11 cellular contexts compared by ENCODE assay signal in genomic region chr3:9361691-9362388, GRCh38. TPM values are rescaled to one million over a fixed set of nuclear protein-coding genes. Genes with fewer than 3 reads are reported as not detected.
DNase-seq lines count a peak whose midpoint lies in the region; ATAC-seq and TF ChIP-seq lines count a peak whose summit lies in the region.
"Had no signal": no experiment of that assay in that cellular context is flagged by ENCODE, and none has a peak within 500 bp of the region (broad histone marks: within the 10 kb centered on the region; RNA-seq: fewer than 3 reads in every experiment).

No MANE protein-coding gene starts in this region.

- H3K4me3 Mint-ChIP-seq in activated CD4-positive, alpha-beta T cell treated with anti-CD3 and anti-CD28 coated beads, Interleukin-2, amount 10 ng/mL, durations not matched to agents 24 days and 14 days: peak overlapping the region; percentile 92

- peaks cover 19% of the 10 kb centered on the region for H3K4me1 Mint-ChIP-seq in activated CD4-positive, alpha-beta T cell treated with anti-CD3 and anti-CD28 coated beads, Interleukin-2, amount 10 ng/mL, durations not matched to agents 24 days and 14 days

- H3K27me3 ChIP-seq in SJCRH30 (no peaks in the 10 kb centered on the region), esophagus squamous epithelium (no peaks in the 10 kb centered on the region), skeletal muscle satellite cell (ENCODE audit: control insufficient read depth, insufficient read depth, low read length) (no peaks in the 10 kb centered on the region)

- no peak for DNase-seq in activated CD4-positive, alpha-beta T cell treated with anti-CD3 and anti-CD28 coated beads, Interleukin-2, amount 10 ng/mL, durations not matched to agents 24 days and 14 days
- no peak for DNase-seq in activated CD4-positive, alpha-beta T cell treated with anti-CD3 and anti-CD28 coated beads for 4 hours
- DNase-seq in SJCRH30: no peak
- no peak for DNase-seq in esophagus squamous epithelium (lab: John Stamatoyannopoulos, UW)
- DNase-seq in NOMO-1 treated with dmso at 0.1 percent for 144 hours (lab: John Stamatoyannopoulos, UW; ENCODE audit: unreplicated experiment): no peak
- DNase-seq in omental fat pad (ENCODE audit: low spot score): no peak
- DNase-seq: ACHN; NCI-H774; stimulated activated CD4-positive, alpha-beta T cell treated with anti-CD3 and anti-CD28 coated beads, Interleukin-2, amount 100 ng/mL, for 48 hours had no signal

- H3K4me1 ChIP-seq in SJCRH30: peaks cover 10% of the 10 kb centered on the region
- peaks cover 0 to 22% (median 17%) of the 10 kb centered on the region in 3 donors for H3K4me1 ChIP-seq in esophagus squamous epithelium
- H3K4me1 ChIP-seq in skeletal muscle satellite cell (ENCODE audit: control insufficient read depth, insufficient read depth, low read length): peaks cover 8% of the 10 kb centered on the region

- TF ChIP-seq CTCF in esophagus squamous epithelium (IDR thresholded peaks at IDR 0.05): no peak
- TF ChIP-seq CTCF in omental fat pad (IDR thresholded peaks at IDR 0.05): no peak

- no peak for TF ChIP-seq POLR2A in esophagus squamous epithelium (IDR thresholded peaks at IDR 0.05)

- WGBS in esophagus squamous epithelium, 2 donors: 77 to 95% methylated on average over 4 to 5 of the region's 5 CpGs

- no peak overlapping the region for H3K27ac Mint-ChIP-seq in activated CD4-positive, alpha-beta T cell treated with anti-CD3 and anti-CD28 coated beads, Interleukin-2, amount 10 ng/mL, durations not matched to agents 24 days and 14 days

- H3K9me3 ChIP-seq in SJCRH30 (replicated peaks) (no peaks in the 10 kb centered on the region), esophagus squamous epithelium (no peaks in the 10 kb centered on the region), skeletal muscle satellite cell (replicated peaks; ENCODE audit: low read length) (no peaks in the 10 kb centered on the region)

- H3K9ac ChIP-seq in skeletal muscle satellite cell (ENCODE audit: low read depth, low read length): no peak overlapping the region

- peaks cover 26% of the 10 kb centered on the region for H3K36me3 Mint-ChIP-seq in activated CD4-positive, alpha-beta T cell treated with anti-CD3 and anti-CD28 coated beads, Interleukin-2, amount 10 ng/mL, durations not matched to agents 24 days and 14 days (ENCODE audit: low read depth)

- intact Hi-C loops in activated CD4-positive, alpha-beta T cell treated with anti-CD3 and anti-CD28 coated beads, Interleukin-2, amount 10 ng/mL, durations not matched to agents 24 days and 14 days (cut with micrococcal nuclease): loop anchor here (2.0 to 5.0 kb wide), 4 partner anchors 61 to 400 kb away; partner anchors contain the start of genes BRPF1, MTMR14 and RAD18
- intact Hi-C loops in esophagus squamous epithelium (cut with DNase I): no loop called here

- peak overlapping the region; percentile 95; the same call in 1 of the 2 replicates for H3K27ac ChIP-seq in SJCRH30
- H3K27ac ChIP-seq in esophagus squamous epithelium: peak overlapping the region in 2 of 4 donors; percentile 89 to 91

- H3K4me2 ChIP-seq in skeletal muscle satellite cell (ENCODE audit: low read length): peak overlapping the region; percentile 82

- peak overlapping the region; percentile 70 for H3K4me3 ChIP-seq in SJCRH30
- peak overlapping the region; percentile 61 to 91 (median 74) for H3K4me3 ChIP-seq in esophagus squamous epithelium
- peak overlapping the region; percentile 80 for H3K4me3 ChIP-seq in skeletal muscle satellite cell (ENCODE audit: low read length)

- peaks cover 5% of the 10 kb centered on the region for H3K9me3 Mint-ChIP-seq in activated CD4-positive, alpha-beta T cell treated with anti-CD3 and anti-CD28 coated beads, Interleukin-2, amount 10 ng/mL, durations not matched to agents 24 days and 14 days

- no peak for ATAC-seq in GM21723 (IDR thresholded peaks at IDR 0.05; ENCODE audit: unreplicated experiment)
- ATAC-seq in omental fat pad (ENCODE audit: low FRiP score): no peak

- H3K27me3 Mint-ChIP-seq in activated CD4-positive, alpha-beta T cell treated with anti-CD3 and anti-CD28 coated beads, Interleukin-2, amount 10 ng/mL, durations not matched to agents 24 days and 14 days: peaks cover 3% of the 10 kb centered on the region

- H3K36me3 ChIP-seq in SJCRH30 (peaks cover 23% of the 10 kb centered on the region), esophagus squamous epithelium (peaks cover 0 to 20% (median 9%) of the 10 kb centered on the region in 3 donors), skeletal muscle satellite cell (ENCODE audit: insufficient read depth, low read length) (peaks cover 17% of the 10 kb centered on the region)

RNA-seq across cellular contexts. Expression of gene THUMPD3, which starts 1.0 kb away (rescaled TPM):
- 58.6 and 64.2 TPM in 2 replicates for total RNA-seq in activated CD4-positive, alpha-beta T cell treated with anti-CD3 and anti-CD28 coated beads, Interleukin-2, amount 10 ng/mL, durations not matched to agents 24 days and 14 days
- 84.9 and 87.3 TPM in 2 replicates for total RNA-seq in SJCRH30 (2014; rRNA removed; shearing (Covaris generic))
- total RNA-seq in esophagus squamous epithelium (10 to 100 TPM; 18.9 to 32.8 (median 31.1) TPM), omental fat pad (10 to 100 TPM; 17.2 to 30.0 (median 20.2) TPM)
- total RNA-seq in skeletal muscle satellite cell (2012; rRNA removed): 47.6 and 54.8 TPM in 2 replicates

RNA-seq across cellular contexts. Expression of gene SETD5, which starts 35.6 kb away (rescaled TPM):
- total RNA-seq in activated CD4-positive, alpha-beta T cell treated with anti-CD3 and anti-CD28 coated beads, Interleukin-2, amount 10 ng/mL, durations not matched to agents 24 days and 14 days: 152 and 164 TPM in 2 replicates
- 97.5 and 104 TPM in 2 replicates for total RNA-seq in SJCRH30 (2014; rRNA removed; shearing (Covaris generic))
- 10 to 100 TPM; 41.8 to 89.3 (median 54.4) TPM for total RNA-seq in esophagus squamous epithelium
- total RNA-seq in skeletal muscle satellite cell (2012; rRNA removed): 66.2 and 70.0 TPM in 2 replicates
- total RNA-seq in omental fat pad: 100 to 1,000 TPM in 2 of 4 donors, 10 to 100 TPM in 2; 86.4 to 120 (median 99.3) TPM
